Comparison of ENCODE assay signal across 11 cellular contexts in the genomic region with DNA sequence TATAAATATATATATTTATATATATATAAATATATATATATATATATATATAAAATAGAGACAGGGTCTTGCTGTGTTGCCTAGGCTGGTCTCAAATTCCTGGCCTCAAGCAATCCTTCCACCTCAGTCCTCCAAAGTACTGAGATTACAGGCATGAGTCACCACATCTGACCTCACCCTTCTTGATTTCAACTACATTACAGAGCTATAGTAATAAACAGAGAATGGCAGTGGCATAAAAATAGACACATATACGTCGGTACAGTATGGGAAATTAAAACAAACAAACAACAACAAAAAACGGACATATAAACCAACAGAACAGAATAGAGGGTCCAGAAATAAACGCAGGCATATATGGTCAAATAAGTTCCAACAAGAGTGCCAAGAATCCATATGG.
A peak's percentile ranks its signal among the peaks of the same experiment; 100 is the strongest.
DNase-seq lines count a peak whose midpoint lies in the region; ATAC-seq, FAIRE-seq and TF ChIP-seq lines count a peak whose summit lies in the region.
"Had no signal": no experiment of that assay in that cellular context is flagged by ENCODE, and none has a peak within 500 bp of the region (broad histone marks: within the 10 kb centered on the region; RNA-seq: fewer than 3 reads in every experiment).

No MANE protein-coding gene starts in this region.

- no peak for TF ChIP-seq CTCF in IMR-90 (conservative IDR thresholded peaks at IDR 0.05; ENCODE audit: low read depth, low read length)
- TF ChIP-seq CTCF in brain microvascular endothelial cell (IDR thresholded peaks at IDR 0.05; ENCODE audit: low read depth, low read length, missing control alignments): no peak

- no CpG with 5 or more reads among the region's 4 CpGs for WGBS in IMR-90 (ENCODE audit: extremely low coverage in 2 of 2, insufficient read length in 1 of 2), 2 experiments

- no peak overlapping the region for H3K4ac ChIP-seq in IMR-90 (ENCODE audit: low read depth, low read length)

- no peak overlapping the region for H3K14ac ChIP-seq in IMR-90 (replicated peaks; ENCODE audit: low read depth, low read length)

- no peak for TF ChIP-seq RAD21 in IMR-90 (IDR thresholded peaks at IDR 0.05; ENCODE audit: low read length)

- dilution Hi-C loops in IMR-90 (cut with HindIII; ENCODE audit: low sequenced_read_pairs, unreplicated experiment): no loop called here

- H3K27ac ChIP-seq in IMR-90 (ENCODE audit: insufficient read depth, low read length): no peak overlapping the region
- no peak overlapping the region for H3K27ac ChIP-seq in brain microvascular endothelial cell
- H3K27ac ChIP-seq: BLaER1 had no signal

- no peak for TF ChIP-seq POLR2A in IMR-90 (IDR thresholded peaks at IDR 0.05; ENCODE audit: low read depth, low read length)

- no peak overlapping the region for H2AFZ ChIP-seq in IMR-90 (replicated peaks; ENCODE audit: low read length, poor library complexity)

- no peak overlapping the region for H3K23ac ChIP-seq in IMR-90 (ENCODE audit: low read depth, low read length)

- H2BK5ac ChIP-seq in IMR-90 (ENCODE audit: low read depth, low read length, poor library complexity, severe bottlenecking): no peak overlapping the region

- no peak overlapping the region for H3K9ac ChIP-seq in IMR-90 (ENCODE audit: low read depth, low read length)
- H3K9ac ChIP-seq: BLaER1 had no signal

- POLR2A ChIA-PET in IMR-90 (lab: Charles Lee; ENCODE audit: unreplicated experiment): no interaction called here

- no peak overlapping the region for H2BK15ac ChIP-seq in IMR-90 (ENCODE audit: low read depth, low read length)

- H2AK9ac ChIP-seq in IMR-90 (replicated peaks; ENCODE audit: low read depth, low read length, poor library complexity): no peak overlapping the region

- H4K8ac ChIP-seq in IMR-90 (ENCODE audit: low read depth in 2 of 2, low read length in 2 of 2): no peak overlapping the region

- ATAC-seq in IMR-90 (ENCODE audit: low read depth): no peak
- ATAC-seq in GM21619 (IDR thresholded peaks at IDR 0.05; ENCODE audit: unreplicated experiment): no peak

- H3K36me3 ChIP-seq in IMR-90 (ENCODE audit: control insufficient read depth, insufficient read depth, low read length) (no peaks in the 10 kb centered on the region), brain microvascular endothelial cell (replicated peaks) (no peaks in the 10 kb centered on the region)
- H3K36me3 ChIP-seq: BLaER1, HAP-1 had no signal

- no TSS peak for BruUV-seq in IMR-90 (replicated peaks; lab: Mats Ljungman, UMichigan)

- H3K9me1 ChIP-seq in IMR-90 (ENCODE audit: insufficient read depth, low read length): no peaks in the 10 kb centered on the region

- peak; percentile 99 for FAIRE-seq in frontal cortex (lab: Jason Lieb, UNC)

- in situ Hi-C loops in IMR-90 (cut with MboI; ENCODE audit: low sequenced_read_pairs) (no loop called here), brain microvascular endothelial cell (cut with HindIII; ENCODE audit: low pct_ligation_motif_present, low sequenced_read_pairs) (no loop called here)

- H4K5ac ChIP-seq in IMR-90 (ENCODE audit: low read depth, low read length): no peak overlapping the region

- no peaks in the 10 kb centered on the region for H4K20me1 ChIP-seq in IMR-90 (ENCODE audit: insufficient read depth, low read length)
- H4K20me1 ChIP-seq: BLaER1 had no signal

- no peaks in the 10 kb centered on the region for H3K27me3 ChIP-seq in IMR-90 (ENCODE audit: control insufficient read depth, insufficient read depth, low read length)
- no peaks in the 10 kb centered on the region for H3K27me3 ChIP-seq in brain microvascular endothelial cell (replicated peaks)
- H3K27me3 ChIP-seq: BLaER1 had no signal

- H3K4me3 ChIP-seq in IMR-90 (ENCODE audit: insufficient read depth, low read depth, low read length) (no peak overlapping the region), brain microvascular endothelial cell (ENCODE audit: low read depth, low read length) (no peak overlapping the region)
- H3K4me3 ChIP-seq: BLaER1, HAP-1 had no signal

- intact Hi-C loops in IMR-90 (cut with micrococcal nuclease): no loop called here

- H4K91ac ChIP-seq in IMR-90 (ENCODE audit: insufficient read depth, low read depth, low read length): no peak overlapping the region

- DNase-seq in IMR-90 (peak; percentile 1), brain microvascular endothelial cell (peak; percentile 11), frontal cortex (ENCODE audit: low spot score in 2 of 2) (no peak), NCI-H446 treated with DMSO at 0.1 percent for 48 hours (lab: John Stamatoyannopoulos, UW) (no peak), NCI-H187 treated with DMSO at 0.1 percent for 48 hours (lab: John Stamatoyannopoulos, UW) (no peak)
- no peak for DNase-seq in activated CD4-positive, alpha-beta T cell treated with anti-CD3 and anti-CD28 coated beads for 1 hour
- DNase-seq: NCI-H1048, NCI-H146 had no signal

- CTCF ChIA-PET in IMR-90 (lab: Yijun Ruan, JAX): no interaction called here

- H3K56ac ChIP-seq in IMR-90 (ENCODE audit: extremely low read depth, insufficient read depth, low read length): no peak overlapping the region

- no peak overlapping the region for H3K4me2 ChIP-seq in IMR-90 (ENCODE audit: low read depth, low read length)
- H3K4me2 ChIP-seq: BLaER1 had no signal

- H2BK20ac ChIP-seq in IMR-90 (ENCODE audit: low read depth, low read length): no peak overlapping the region

- H2AK5ac ChIP-seq in IMR-90 (ENCODE audit: low read depth, low read length): no peak overlapping the region

- no peak overlapping the region for H2BK120ac ChIP-seq in IMR-90 (ENCODE audit: low read depth, low read length)

- peaks cover 2% of the 10 kb centered on the region; the same call in 1 of the 2 replicates for H3K9me3 ChIP-seq in IMR-90 (ENCODE audit: control insufficient read depth, insufficient read depth, low read length)
- H3K9me3 ChIP-seq: BLaER1, HAP-1 had no signal

- no peaks in the 10 kb centered on the region for H3K79me1 ChIP-seq in IMR-90 (ENCODE audit: low read depth in 1 of 2, low read length in 2 of 2)

- H3K4me1 ChIP-seq in IMR-90 (ENCODE audit: control insufficient read depth, insufficient read depth, low read length): no peaks in the 10 kb centered on the region
- H3K4me1 ChIP-seq: BLaER1, HAP-1 had no signal

- H3K18ac ChIP-seq in IMR-90 (ENCODE audit: low read depth, low read length): no peak overlapping the region

TF ChIP-seq in IMR-90, 13 proteins besides CTCF, POLR2A, EP300 and RAD21:
- no peak for TF ChIP-seq FOS (IDR thresholded peaks at IDR 0.05; ENCODE audit: low read depth, low read length)
- TF ChIP-seq NFE2L2 (IDR thresholded peaks at IDR 0.05; ENCODE audit: low read depth, low read length): no peak
TF ChIP-seq in IMR-90: peak in this region for 0.

Comparison
In these comparisons a context has a peak if more than half of its experiments do, and no peak if none do; other contexts are left out.
1. DNase-seq: peak in IMR-90 (single experiment) and brain microvascular endothelial cell (single experiment); none in frontal cortex (0 of 2), activated CD4-positive, alpha-beta T cell treated with anti-CD3 and anti-CD28 coated beads for 1 hour (single experiment), NCI-H446 treated with DMSO at 0.1 percent for 48 hours (single experiment) and NCI-H187 treated with DMSO at 0.1 percent for 48 hours (single experiment).